8 cellular contexts compared by ENCODE assay signal in genomic region chr14:60981626-60982455, GRCh38. TPM values are rescaled to one million over a fixed set of nuclear protein-coding genes. Genes with fewer than 3 reads are reported as not detected.
DNase-seq lines count a peak whose midpoint lies in the region; ATAC-seq and TF ChIP-seq lines count a peak whose summit lies in the region.

No MANE protein-coding gene starts in this region.

- H3K36me3 ChIP-seq in Panc1 (ENCODE audit: control insufficient read depth, insufficient read depth, low read length) (peaks cover 18% of the 10 kb centered on the region), psoas muscle (ENCODE audit: insufficient read depth in 1 of 2, low read depth in 1 of 2) (peaks cover 0 to 46% of the 10 kb centered on the region in 2 donors)

- H3K4me3 ChIP-seq in AG04450 (ENCODE audit: low read depth, low read length): peak overlapping the region; percentile 83
- H3K4me3 ChIP-seq in Panc1 (ENCODE audit: low read depth in 2 of 2, low read length in 2 of 2): peak overlapping the region; percentile 92 to 95
- H3K4me3 ChIP-seq in fibroblast of pulmonary artery (replicated peaks; ENCODE audit: low read depth, low read length): peak overlapping the region; percentile 85
- H3K4me3 ChIP-seq in psoas muscle: peak overlapping the region; percentile 94

- H3K27me3 ChIP-seq in AG04450 (ENCODE audit: control insufficient read depth, insufficient read depth, low read length) (no peaks in the 10 kb centered on the region), Panc1 (ENCODE audit: control insufficient read depth, insufficient read depth, low read length) (no peaks in the 10 kb centered on the region), psoas muscle (ENCODE audit: insufficient read depth in 3 of 3, low read length in 2 of 3) (no peaks in the 10 kb centered on the region)

- intact Hi-C loops in Panc1 (cut with micrococcal nuclease; ENCODE audit: unreplicated experiment) (loop anchor here (1.0 to 5.0 kb wide), 2 partner anchors 258 to 335 kb away; partner anchors contain the start of genes SIX1 and SIX4), psoas muscle (cut with DNase I) (loop anchor here in 1 of 2 donors (5.0 kb wide), 2 partner anchors 270 to 335 kb away; partner anchors contain the start of gene SIX1)

- CTCF ChIA-PET in AG04450 (lab: Charles Lee): interaction anchor here (0.9 to 1.3 kb wide), 2 partner anchors 63 to 271 kb away, joined by 3 read pairs; no protein-coding TSS in a partner anchor
- CTCF ChIA-PET in Panc1 (lab: Charles Lee): no interaction called here

- in situ Hi-C loops in Panc1 (cut with HindIII; ENCODE audit: low pct_unique_long_range_greater_than_20kb, low sequenced_read_pairs): no loop called here

- POLR2A ChIA-PET in AG04450 (lab: Yijun Ruan, JAX): interaction anchor here (0.6 to 2.1 kb wide), 8 partner anchors 37 to 357 kb away, joined by 3 to 9 read pairs (median 5); no protein-coding TSS in a partner anchor
- POLR2A ChIA-PET in Panc1 (lab: Charles Lee): no interaction called here

- BruUV-seq in Panc1 (replicated peaks; lab: Mats Ljungman, UMichigan): TSS peak; percentile 72

- 5 to 7% (median 7%) methylated on average over 13 of the region's 13 CpGs for WGBS in psoas muscle, 3 donors

- ATAC-seq in GM19455 (IDR thresholded peaks at IDR 0.05; ENCODE audit: unreplicated experiment): peak; percentile 4
- ATAC-seq in Panc1: peak; percentile 20
- ATAC-seq in psoas muscle: peak; percentile 48 to 66 (median 60)
- ATAC-seq in GM21515 (IDR thresholded peaks at IDR 0.05; ENCODE audit: unreplicated experiment): no peak
- ATAC-seq in GM18520 (IDR thresholded peaks at IDR 0.05; ENCODE audit: unreplicated experiment): no peak

- H3K4me1 ChIP-seq in Panc1 (ENCODE audit: control insufficient read depth, insufficient read depth, low read length) (peaks cover 9% of the 10 kb centered on the region), psoas muscle (peaks cover 37% of the 10 kb centered on the region)

- H3K27ac ChIP-seq in AG04450 (ENCODE audit: low read depth, low read length) (peak overlapping the region; percentile 92), Panc1 (ENCODE audit: low read length) (peak overlapping the region; percentile 73), psoas muscle (peak overlapping the region; percentile 98)

- DNase-seq in AG04450 (ENCODE audit: low read depth, low spot score) (peak; percentile 70), Panc1 (ENCODE audit: low read depth, low spot score) (no peak), fibroblast of pulmonary artery (ENCODE audit: low read depth) (peak; percentile 91), psoas muscle (no peak), NCI-H2081 treated with DMSO at 0.1 percent for 48 hours (lab: John Stamatoyannopoulos, UW) (no peak)

- TF ChIP-seq CTCF in AG04450 (IDR thresholded peaks at IDR 0.05; ENCODE audit: low read depth, low read length) (no peak), Panc1 (IDR thresholded peaks at IDR 0.05) (no peak), fibroblast of pulmonary artery (IDR thresholded peaks at IDR 0.05; ENCODE audit: low read length, missing control alignments) (no peak), psoas muscle (IDR thresholded peaks at IDR 0.05) (no peak)

- H3K9me3 ChIP-seq in AG04450 (ENCODE audit: control insufficient read depth, insufficient read depth, low read length) (no peaks in the 10 kb centered on the region), Panc1 (ENCODE audit: control insufficient read depth, insufficient read depth, low read depth, low read length) (no peaks in the 10 kb centered on the region), psoas muscle (no peaks in the 10 kb centered on the region)

RNA-seq across cellular contexts. Expression of gene SLC38A6, which starts 0.8 kb away (rescaled TPM):
- polyA plus RNA-seq in AG04450 (2011; rRNA removed) (43.8 and 57.3 TPM in 2 replicates), psoas muscle (1 to 10 TPM; 1.5 to 2.8 (median 2.5) TPM)
- 38.5 and 64.4 TPM in 2 replicates for polyA minus RNA-seq in AG04450 (2011; rRNA and poly(A)+ RNA removed)
- total RNA-seq in Panc1 (2021; ENCODE audit: unreplicated experiment) (9.3 TPM), psoas muscle (10 to 100 TPM in 1 of 4 donors, 1 to 10 TPM in 3; 4.9 to 11.9 (median 6.6) TPM)
- polyA plus RNA-seq in Panc1 (2012; ENCODE audit: insufficient read length): 7.8 TPM

RNA-seq across cellular contexts. Expression of gene TRMT5, which starts 1.0 kb away (rescaled TPM):
- 9.4 and 12.9 TPM in 2 replicates for polyA plus RNA-seq in AG04450 (2011; rRNA removed)
- polyA minus RNA-seq in AG04450 (2011; rRNA and poly(A)+ RNA removed): 6.0 and 9.9 TPM in 2 replicates
- total RNA-seq in Panc1 (2021; ENCODE audit: unreplicated experiment): 14.9 TPM
- polyA plus RNA-seq in Panc1 (2012; ENCODE audit: insufficient read length): 8.6 TPM
- 10 to 100 TPM in 3 of 4 donors, 1 to 10 TPM in 1; 9.7 to 26.0 (median 12.8) TPM for total RNA-seq in psoas muscle
- polyA plus RNA-seq in psoas muscle: 10 to 100 TPM in 1 of 3 donors, 1 to 10 TPM in 2; 5.7 to 12.9 (median 8.8) TPM

Comparison
In these comparisons a context has a peak if more than half of its experiments do, and no peak if none do; other contexts are left out.
1. DNase-seq: peak in AG04450 (single experiment) and fibroblast of pulmonary artery (single experiment); none in Panc1 (single experiment), psoas muscle (0 of 2) and NCI-H2081 treated with DMSO at 0.1 percent for 48 hours (single experiment).
2. ATAC-seq: peak in GM19455 (single experiment), Panc1 (single experiment) and psoas muscle (4 of 4); none in GM21515 (single experiment) and GM18520 (single experiment).
3. Peak in every context shown above with its lines, with median percentiles within 50 percentile points of each other: H3K27ac ChIP-seq and H3K4me3 ChIP-seq.